Comparison of ENCODE assay signal across 16 cellular contexts in genomic region chr2:28002181-28002580, GRCh38.
DNase-seq lines count a peak whose midpoint lies in the region; ATAC-seq and TF ChIP-seq lines count a peak whose summit lies in the region.
"Had no signal": no experiment of that assay in that cellular context is flagged by ENCODE, and none has a peak within 500 bp of the region (broad histone marks: within the 10 kb centered on the region; RNA-seq: fewer than 3 reads in every experiment).

No MANE protein-coding gene starts in this region.

- H3K4me3 Mint-ChIP-seq in activated T-helper 1 cell treated with anti-CD3 and anti-CD28 coated beads, Interleukin-12 subunit alpha, Interleukin-12 subunit beta, Interleukin-2, Interleukin-4 antibody, amounts not matched to agents 30 ng/mL and 10 ng/mL and 1 ng/mL, durations not matched to agents 14 hours and 24 hours and 36 hours = no peak overlapping the region
- H3K4me3 Mint-ChIP-seq in naive thymus-derived CD4-positive, alpha-beta T cell = no peak overlapping the region
- H3K4me3 Mint-ChIP-seq: CD8-positive, alpha-beta memory T cell had no signal

- peaks cover 31% of the 10 kb centered on the region for H3K4me1 Mint-ChIP-seq in activated T-helper 1 cell treated with anti-CD3 and anti-CD28 coated beads, Interleukin-12 subunit alpha, Interleukin-12 subunit beta, Interleukin-2, Interleukin-4 antibody, amounts not matched to agents 30 ng/mL and 10 ng/mL and 1 ng/mL, durations not matched to agents 14 hours and 24 hours and 36 hours (ENCODE audit: low read depth)
- H3K4me1 Mint-ChIP-seq in naive thymus-derived CD4-positive, alpha-beta T cell = peaks cover 6 to 26% (median 22%) of the 10 kb centered on the region in 7 donors

- no peak overlapping the region for H3K27ac ChIP-seq in naive thymus-derived CD4-positive, alpha-beta T cell (ENCODE audit: low read depth, low read length)
- H3K27ac ChIP-seq: 22Rv1, BLaER1 had no signal

- POLR2A ChIA-PET in naive thymus-derived CD4-positive, alpha-beta T cell (lab: Charles Lee) = no interaction called here

- no peaks in the 10 kb centered on the region for H3K27me3 Mint-ChIP-seq in activated T-helper 1 cell treated with anti-CD3 and anti-CD28 coated beads, Interleukin-12 subunit alpha, Interleukin-12 subunit beta, Interleukin-2, Interleukin-4 antibody, amounts not matched to agents 30 ng/mL and 10 ng/mL and 1 ng/mL, durations not matched to agents 14 hours and 24 hours and 36 hours (ENCODE audit: insufficient read depth)
- H3K27me3 Mint-ChIP-seq in naive thymus-derived CD4-positive, alpha-beta T cell = no peaks in the 10 kb centered on the region
- H3K27me3 Mint-ChIP-seq: CD8-positive, alpha-beta memory T cell had no signal

- no peaks in the 10 kb centered on the region for H3K9me3 ChIP-seq in naive thymus-derived CD4-positive, alpha-beta T cell (ENCODE audit: control insufficient read depth in 2 of 3, low read length in 3 of 3)
- H3K9me3 ChIP-seq: Caco-2, HAP-1 had no signal

- CTCF ChIA-PET in naive thymus-derived CD4-positive, alpha-beta T cell (lab: Charles Lee) = interaction anchor here (0.6 kb wide), 1 partner anchor 271 kb away, joined by 4 read pairs; no protein-coding TSS in a partner anchor

- no peak overlapping the region for H3K4me3 ChIP-seq in fibroblast of mammary gland (ENCODE audit: control insufficient read depth, low read depth, low read length)
- no peak overlapping the region for H3K4me3 ChIP-seq in naive thymus-derived CD4-positive, alpha-beta T cell (ENCODE audit: low read length)
- H3K4me3 ChIP-seq: BLaER1, HAP-1 had no signal

- no peaks in the 10 kb centered on the region for H3K27me3 ChIP-seq in naive thymus-derived CD4-positive, alpha-beta T cell (ENCODE audit: control insufficient read depth in 2 of 2, insufficient read depth in 2 of 2, low read length in 2 of 2)
- H3K27me3 ChIP-seq: BLaER1 had no signal

- no peaks in the 10 kb centered on the region for H3K36me3 ChIP-seq in naive thymus-derived CD4-positive, alpha-beta T cell (ENCODE audit: control insufficient read depth in 2 of 3, insufficient read depth in 3 of 3, low read length in 3 of 3)
- H3K36me3 ChIP-seq: BLaER1, HAP-1 had no signal

- ATAC-seq in naive thymus-derived CD4-positive, alpha-beta T cell = no peak
- ATAC-seq in HG02852 (IDR thresholded peaks at IDR 0.05; ENCODE audit: unreplicated experiment) (no peak), esophagus mucosa (no peak), HG03025 (IDR thresholded peaks at IDR 0.05; ENCODE audit: low FRiP score, unreplicated experiment) (no peak)

- no peaks in the 10 kb centered on the region for H3K4me1 ChIP-seq in naive thymus-derived CD4-positive, alpha-beta T cell (ENCODE audit: control insufficient read depth in 2 of 2, insufficient read depth in 2 of 2, low read length in 2 of 2)
- H3K4me1 ChIP-seq: BLaER1, Caco-2, HAP-1 had no signal

- no peaks in the 10 kb centered on the region for H3K9me3 Mint-ChIP-seq in activated T-helper 1 cell treated with anti-CD3 and anti-CD28 coated beads, Interleukin-12 subunit alpha, Interleukin-12 subunit beta, Interleukin-2, Interleukin-4 antibody, amounts not matched to agents 30 ng/mL and 10 ng/mL and 1 ng/mL, durations not matched to agents 14 hours and 24 hours and 36 hours
- peaks cover 0 to 7% (median 0%) of the 10 kb centered on the region in 11 donors for H3K9me3 Mint-ChIP-seq in naive thymus-derived CD4-positive, alpha-beta T cell
- H3K9me3 Mint-ChIP-seq: CD8-positive, alpha-beta memory T cell had no signal

- no peak for TF ChIP-seq CTCF in fibroblast of mammary gland (conservative IDR thresholded peaks at IDR 0.05; ENCODE audit: control insufficient read depth, insufficient read depth, low read depth, low read length)

- DNase-seq in NCI-H82 (lab: John Stamatoyannopoulos, UW) (peak; percentile 10), NCI-H82 treated with DMSO at 0.1 percent for 48 hours (lab: John Stamatoyannopoulos, UW; ENCODE audit: unreplicated experiment) (no peak), fibroblast of mammary gland (ENCODE audit: low read depth) (peak; percentile 55)
- DNase-seq in activated T-helper 1 cell treated with anti-CD3 and anti-CD28 coated beads, Interleukin-12 subunit alpha, Interleukin-12 subunit beta, Interleukin-2, Interleukin-4 antibody, amounts not matched to agents 30 ng/mL and 10 ng/mL and 1 ng/mL, durations not matched to agents 14 hours and 24 hours and 36 hours (ENCODE audit: low spot score) = no peak
- no peak for DNase-seq in naive thymus-derived CD4-positive, alpha-beta T cell
- DNase-seq: AML-193; Caco-2; CD8-positive, alpha-beta memory T cell; GOT3; IMR-90 had no signal

- H3K36me3 Mint-ChIP-seq in activated T-helper 1 cell treated with anti-CD3 and anti-CD28 coated beads, Interleukin-12 subunit alpha, Interleukin-12 subunit beta, Interleukin-2, Interleukin-4 antibody, amounts not matched to agents 30 ng/mL and 10 ng/mL and 1 ng/mL, durations not matched to agents 14 hours and 24 hours and 36 hours (ENCODE audit: low read depth) = no peaks in the 10 kb centered on the region
- H3K36me3 Mint-ChIP-seq in naive thymus-derived CD4-positive, alpha-beta T cell = peaks cover 10 to 26% (median 17%) of the 10 kb centered on the region in 5 donors

- intact Hi-C loops in activated T-helper 1 cell treated with anti-CD3 and anti-CD28 coated beads, Interleukin-12 subunit alpha, Interleukin-12 subunit beta, Interleukin-2, Interleukin-4 antibody, amounts not matched to agents 30 ng/mL and 10 ng/mL and 1 ng/mL, durations not matched to agents 14 hours and 24 hours and 36 hours (cut with micrococcal nuclease) = loop anchor here (5.0 kb wide), 1 partner anchor 40 kb away; no protein-coding TSS in a partner anchor
- intact Hi-C loops in naive thymus-derived CD4-positive, alpha-beta T cell (cut with micrococcal nuclease) = loop anchor here in 1 of 2 donors (5.0 kb wide), 1 partner anchor 45 kb away; no protein-coding TSS in a partner anchor

- H3K27ac Mint-ChIP-seq in activated T-helper 1 cell treated with anti-CD3 and anti-CD28 coated beads, Interleukin-12 subunit alpha, Interleukin-12 subunit beta, Interleukin-2, Interleukin-4 antibody, amounts not matched to agents 30 ng/mL and 10 ng/mL and 1 ng/mL, durations not matched to agents 14 hours and 24 hours and 36 hours = peak overlapping the region; percentile 54
- H3K27ac Mint-ChIP-seq in naive thymus-derived CD4-positive, alpha-beta T cell = no peak overlapping the region

Comparison
In these comparisons a context has a peak if more than half of its experiments do, and no peak if none do; other contexts are left out.
1. DNase-seq: peak in NCI-H82 (single experiment) and fibroblast of mammary gland (single experiment); none in NCI-H82 treated with DMSO at 0.1 percent for 48 hours (single experiment), activated T-helper 1 cell treated with anti-CD3 and anti-CD28 coated beads, Interleukin-12 subunit alpha, Interleukin-12 subunit beta, Interleukin-2, Interleukin-4 antibody, amounts not matched to agents 30 ng/mL and 10 ng/mL and 1 ng/mL, durations not matched to agents 14 hours and 24 hours and 36 hours (single experiment) and naive thymus-derived CD4-positive, alpha-beta T cell (0 of 9).